In genomic region chr22:42621505-42622002, GRCh38 we compare ENCODE assay signal across 7 cellular contexts. TPM values are rescaled to one million over a fixed set of nuclear protein-coding genes. Genes with fewer than 3 reads are reported as not detected.
DNase-seq lines count a peak whose midpoint lies in the region; ATAC-seq and TF ChIP-seq lines count a peak whose summit lies in the region.

No MANE protein-coding gene starts in this region.

- H3K27me3 ChIP-seq in lung (ENCODE audit: control insufficient read depth, insufficient read depth), result no peaks in the 10 kb centered on the region

- peaks cover 13% of the 10 kb centered on the region for H3K4me1 Mint-ChIP-seq in stimulated activated effector memory CD8-positive, alpha-beta T cell treated with anti-CD3 and anti-CD28 coated beads, Interleukin-12 subunit alpha, Interleukin-12 subunit beta, amount 100 ng/mL, for 72 hours

- H3K4me3 Mint-ChIP-seq in stimulated activated effector memory CD8-positive, alpha-beta T cell treated with anti-CD3 and anti-CD28 coated beads, Interleukin-12 subunit alpha, Interleukin-12 subunit beta, amount 100 ng/mL, for 72 hours, result no peak overlapping the region

- H3K27ac ChIP-seq in coronary artery (peak overlapping the region; percentile 41 to 85), lung (ENCODE audit: low read depth in 1 of 2, low read length in 1 of 2) (peak overlapping the region in 1 of 2 donors; percentile 46)

- peaks cover 11 to 43% of the 10 kb centered on the region in 2 donors for H3K36me3 ChIP-seq in lung (ENCODE audit: control insufficient read depth in 2 of 2, insufficient read depth in 2 of 2, low read length in 2 of 2)

- peaks cover 41% of the 10 kb centered on the region for H3K36me3 Mint-ChIP-seq in stimulated activated effector memory CD8-positive, alpha-beta T cell treated with anti-CD3 and anti-CD28 coated beads, Interleukin-12 subunit alpha, Interleukin-12 subunit beta, amount 100 ng/mL, for 72 hours

- H3K27ac Mint-ChIP-seq in stimulated activated effector memory CD8-positive, alpha-beta T cell treated with anti-CD3 and anti-CD28 coated beads, Interleukin-12 subunit alpha, Interleukin-12 subunit beta, amount 100 ng/mL, for 72 hours, result peak overlapping the region; percentile 3

- no peaks in the 10 kb centered on the region for H3K9me3 ChIP-seq in lung (ENCODE audit: control insufficient read depth in 2 of 2, insufficient read depth in 1 of 2, low read length in 1 of 2)

- TF ChIP-seq CTCF in coronary artery (IDR thresholded peaks at IDR 0.05) (peak; percentile 50), lung (IDR thresholded peaks at IDR 0.05; ENCODE audit: control extremely low read depth, extremely low read depth) (peak; percentile 62)

- ATAC-seq in activated CD4-positive, CD25-positive, alpha-beta regulatory T cell treated with anti-CD3 and anti-CD28 coated beads, Interleukin-2, amount 50 U/mL, for 24 hours, result peak; percentile 74 to 80
- ATAC-seq in lung (ENCODE audit: insufficient read depth, low FRiP score) (no peak), HG03139 (IDR thresholded peaks at IDR 0.05; ENCODE audit: unreplicated experiment) (no peak)
- ATAC-seq in stimulated activated effector memory CD8-positive, alpha-beta T cell treated with anti-CD3 and anti-CD28 coated beads, Interleukin-12 subunit alpha, Interleukin-12 subunit beta, amount 100 ng/mL, for 72 hours, result peak; percentile 77

- WGBS in lung, 2 donors, result 54 to 65% methylated on average over 11 of the region's 11 CpGs

- H3K4me3 ChIP-seq in coronary artery (peak overlapping the region; percentile 13), lung (no peak overlapping the region)

- DNase-seq in GM04504 (ENCODE audit: low read depth) (peak; percentile 66), Kasumi-1 (lab: John Stamatoyannopoulos, UW) (peak; percentile 13 to 40), coronary artery (ENCODE audit: low spot score) (no peak), lung (ENCODE audit: low spot score) (peak; percentile 68)
- DNase-seq in stimulated activated effector memory CD8-positive, alpha-beta T cell treated with anti-CD3 and anti-CD28 coated beads, Interleukin-12 subunit alpha, Interleukin-12 subunit beta, amount 100 ng/mL, for 72 hours (ENCODE audit: low spot score in 2 of 2), result peak; percentile 48 to 76

- H3K9me3 Mint-ChIP-seq in stimulated activated effector memory CD8-positive, alpha-beta T cell treated with anti-CD3 and anti-CD28 coated beads, Interleukin-12 subunit alpha, Interleukin-12 subunit beta, amount 100 ng/mL, for 72 hours, result no peaks in the 10 kb centered on the region

- no peaks in the 10 kb centered on the region for H3K4me1 ChIP-seq in lung (ENCODE audit: control insufficient read depth in 2 of 2, insufficient read depth in 2 of 2, low read length in 2 of 2)

RNA-seq across cellular contexts. Expression of gene POLDIP3, which starts 6.9 kb away (rescaled TPM):
- 10 to 100 TPM; 41.1 to 62.1 TPM for total RNA-seq in lung
- polyA plus RNA-seq in lung, result 10 to 100 TPM; 20.5 to 44.3 TPM

RNA-seq across cellular contexts. Expression of gene ATP5MGL, which starts 18.8 kb away (rescaled TPM):
- 1 to 10 TPM in 1 of 2 donors, under 1 TPM in 1; 0.82 to 1.1 TPM for total RNA-seq in lung
- polyA plus RNA-seq in lung, result under 1 TPM in 1 of 2 donors, not detected in 1; 0.16 TPM

RNA-seq across cellular contexts. Expression of gene CYB5R3, which starts 27.6 kb away (rescaled TPM):
- total RNA-seq in lung, result 100 to 1,000 TPM in 1 of 2 donors, 10 to 100 TPM in 1; 90.2 to 265 TPM
- polyA plus RNA-seq in lung, result 100 to 1,000 TPM; 122 to 190 TPM

Comparison
In these comparisons a context has a peak if more than half of its experiments do, and no peak if none do; other contexts are left out.
1. ATAC-seq: peak in activated CD4-positive, CD25-positive, alpha-beta regulatory T cell treated with anti-CD3 and anti-CD28 coated beads, Interleukin-2, amount 50 U/mL, for 24 hours (2 of 2) and stimulated activated effector memory CD8-positive, alpha-beta T cell treated with anti-CD3 and anti-CD28 coated beads, Interleukin-12 subunit alpha, Interleukin-12 subunit beta, amount 100 ng/mL, for 72 hours (single experiment); none in lung (single experiment) and HG03139 (single experiment).